Comparison of ENCODE assay signal across 25 cellular contexts in the genomic region with DNA sequence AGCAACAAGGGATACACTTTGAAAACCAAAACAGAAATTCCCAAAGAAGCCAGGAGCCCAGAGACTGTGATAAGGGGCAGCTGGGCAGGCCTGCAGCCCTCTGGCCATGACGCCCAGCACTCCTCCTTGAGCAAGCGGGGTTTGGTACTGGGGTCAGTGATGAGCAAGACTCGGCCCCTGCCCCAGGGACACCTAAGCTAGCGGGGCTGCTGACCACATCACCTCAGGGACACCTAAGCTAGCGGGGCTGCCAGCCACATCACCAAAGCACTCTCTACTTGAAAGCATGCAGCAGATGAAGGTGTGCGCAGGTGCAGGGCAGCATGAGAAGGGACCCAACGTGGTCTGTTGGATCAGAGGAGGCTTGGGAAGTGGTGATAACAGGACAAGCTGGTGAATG.
"Had no signal": no experiment of that assay in that cellular context is flagged by ENCODE, and none has a peak within 500 bp of the region (broad histone marks: within the 10 kb centered on the region; RNA-seq: fewer than 3 reads in every experiment).

No MANE protein-coding gene starts in this region.

- H3K36me3 ChIP-seq: brain microvascular endothelial cell, cardiac muscle cell, heart right ventricle, neutrophil, ovary, thyroid gland, upper lobe of right lung had no signal

- H3K27ac ChIP-seq: brain microvascular endothelial cell, cardiac muscle cell, heart right ventricle, neutrophil, ovary, skin epidermis, thyroid gland, upper lobe of right lung had no signal

- H3K4me1 Mint-ChIP-seq: naive thymus-derived CD4-positive, alpha-beta T cell had no signal

- ATAC-seq: esophagus mucosa; heart right ventricle; left cardiac atrium; left ventricle myocardium superior; naive thymus-derived CD4-positive, alpha-beta T cell; sciatic nerve had no signal

- H3K27me3 ChIP-seq: brain microvascular endothelial cell, cardiac muscle cell, neutrophil, ovary, thyroid gland had no signal

- H3K4me3 Mint-ChIP-seq: dendritic cell treated with granulocyte-macrophage colony-stimulating factor and Interleukin-4, amounts not matched to agents 40 ng/mL and 50 ng/mL, for 4 days; naive thymus-derived CD4-positive, alpha-beta T cell; nephron progenitor cell had no signal

- FAIRE-seq: colon, frontal cortex, islet of Langerhans had no signal

- H3K4me3 ChIP-seq: cardiac muscle cell, heart right ventricle, lung, ovary, skin epidermis, thyroid gland, upper lobe of right lung had no signal

- DNase-seq: brain microvascular endothelial cell; cerebellar nuclear complex; heart right ventricle; hypothalamus; left cardiac atrium; left ventricle myocardium superior; mesendoderm; naive thymus-derived CD4-positive, alpha-beta T cell; nephron progenitor cell; ovary; stimulated activated CD4-positive, alpha-beta T cell treated with anti-CD3 and anti-CD28 coated beads, Interleukin-2, amount 100 ng/mL, for 24 hours; stimulated activated CD4-positive, alpha-beta T cell treated with anti-CD3 and anti-CD28 coated beads, Interleukin-4, amount 100 ng/mL, for 4 hours; thyroid gland; upper lobe of right lung had no signal

- H3K27ac Mint-ChIP-seq: dendritic cell treated with granulocyte-macrophage colony-stimulating factor and Interleukin-4, amounts not matched to agents 40 ng/mL and 50 ng/mL, for 4 days; naive thymus-derived CD4-positive, alpha-beta T cell; nephron progenitor cell; progenitor cell of endocrine pancreas had no signal

- H3K27me3 Mint-ChIP-seq: progenitor cell of endocrine pancreas had no signal

- H3K4me1 ChIP-seq: heart right ventricle, thyroid gland, upper lobe of right lung had no signal

- H3K9me3 ChIP-seq: neutrophil, ovary, thyroid gland had no signal
